ENCODE assay signal across 8 cellular contexts in genomic region chr14:92513204-92513965, GRCh38. TPM values are rescaled to one million over a fixed set of nuclear protein-coding genes. Genes with fewer than 3 reads are reported as not detected.
DNase-seq lines count a peak whose midpoint lies in the region; ATAC-seq and TF ChIP-seq lines count a peak whose summit lies in the region.

TSS of gene RIN3 (plus strand) at chr14:92513781. CDS start at chr14:92513933, 152 bp downstream.

- no peaks in the 10 kb centered on the region for H3K36me3 ChIP-seq in Karpas-422 (ENCODE audit: insufficient read depth, low read length)

- ATAC-seq in HG02571 (IDR thresholded peaks at IDR 0.05; ENCODE audit: unreplicated experiment) (peak; percentile 52), Right ventricle myocardium inferior (peak; percentile 70)

- no peak within 1 kb of the TSS for H3K4me3 ChIP-seq in Karpas-422 (ENCODE audit: low read length)

- H3K27ac ChIP-seq in Karpas-422 (ENCODE audit: low read length), result no peak within 1 kb of the TSS

- no peaks in the 10 kb centered on the region for H3K79me2 ChIP-seq in Karpas-422 (ENCODE audit: low read length)

- peak; percentile 53 for TF ChIP-seq POLR2A in GM15510 (IDR thresholded peaks at IDR 0.05; ENCODE audit: borderline replicate concordance, extremely low read depth, insufficient read length)

- H3K9me3 ChIP-seq in Karpas-422 (ENCODE audit: low read length), result no peaks in the 10 kb centered on the region

- peak within 1 kb of the TSS; percentile 70 for H3K4me3 Mint-ChIP-seq in activated naive CD4-positive, alpha-beta T cell treated with anti-CD3 and anti-CD28 coated beads, Interleukin-2, amount 10 ng/mL, durations not matched to agents 7 days and 5 days
- peak within 1 kb of the TSS; percentile 82 for H3K4me3 Mint-ChIP-seq in osteocyte (ENCODE audit: unreplicated experiment)

- no peaks in the 10 kb centered on the region for H3K27me3 ChIP-seq in Karpas-422 (ENCODE audit: low read length)

- H4K20me1 ChIP-seq in Karpas-422 (ENCODE audit: insufficient read depth, low read depth, low read length), result 0 out of 2 replicates have a peak, but pooled peaks cover 2% of the 10 kb centered on the region

- H3K9me2 ChIP-seq in Karpas-422 (replicated peaks; ENCODE audit: insufficient read depth, low read length), result no peaks in the 10 kb centered on the region

- H3K4me2 ChIP-seq in Karpas-422 (ENCODE audit: low read depth, low read length, poor library complexity, severe bottlenecking), result no peak within 1 kb of the TSS

- H3K9ac ChIP-seq in Karpas-422 (ENCODE audit: low read length), result no peak within 1 kb of the TSS

- CTCF ChIA-PET in activated naive CD4-positive, alpha-beta T cell treated with anti-CD3 and anti-CD28 coated beads, Interleukin-2, amount 10 ng/mL, durations not matched to agents 7 days and 5 days (lab: Charles Lee), result no interaction called here

- H3K4me1 ChIP-seq in Karpas-422 (ENCODE audit: low read length), result no peaks in the 10 kb centered on the region

- H3K4me1 Mint-ChIP-seq in activated naive CD4-positive, alpha-beta T cell treated with anti-CD3 and anti-CD28 coated beads, Interleukin-2, amount 10 ng/mL, durations not matched to agents 7 days and 5 days, result peaks cover 17% of the 10 kb centered on the region
- peaks cover 36% of the 10 kb centered on the region for H3K4me1 Mint-ChIP-seq in osteocyte (ENCODE audit: unreplicated experiment)

- H3K27ac Mint-ChIP-seq in activated naive CD4-positive, alpha-beta T cell treated with anti-CD3 and anti-CD28 coated beads, Interleukin-2, amount 10 ng/mL, durations not matched to agents 7 days and 5 days, result peak within 1 kb of the TSS; percentile 35
- peak within 1 kb of the TSS; percentile 85 for H3K27ac Mint-ChIP-seq in osteocyte (ENCODE audit: unreplicated experiment)

- H3K9me3 Mint-ChIP-seq in activated naive CD4-positive, alpha-beta T cell treated with anti-CD3 and anti-CD28 coated beads, Interleukin-2, amount 10 ng/mL, durations not matched to agents 7 days and 5 days, result no peaks in the 10 kb centered on the region
- H3K9me3 Mint-ChIP-seq in osteocyte (ENCODE audit: unreplicated experiment), result no peaks in the 10 kb centered on the region

- H3K27me3 Mint-ChIP-seq in activated naive CD4-positive, alpha-beta T cell treated with anti-CD3 and anti-CD28 coated beads, Interleukin-2, amount 10 ng/mL, durations not matched to agents 7 days and 5 days, result peaks cover 83% of the 10 kb centered on the region
- H3K27me3 Mint-ChIP-seq in osteocyte (ENCODE audit: unreplicated experiment), result no peaks in the 10 kb centered on the region

- no peak for TF ChIP-seq CTCF in osteocyte (IDR thresholded peaks at IDR 0.05)

- H3K36me3 Mint-ChIP-seq in activated naive CD4-positive, alpha-beta T cell treated with anti-CD3 and anti-CD28 coated beads, Interleukin-2, amount 10 ng/mL, durations not matched to agents 7 days and 5 days, result no peaks in the 10 kb centered on the region
- H3K36me3 Mint-ChIP-seq in osteocyte (ENCODE audit: unreplicated experiment), result peaks cover 3% of the 10 kb centered on the region

- no peak within 1 kb of the TSS for H2AFZ ChIP-seq in Karpas-422 (ENCODE audit: low read length)

- intact Hi-C loops in Right ventricle myocardium inferior (cut with DNase I), result loop anchor here (5.0 kb wide), 1 partner anchor 56 kb away; no protein-coding TSS in a partner anchor

- DNase-seq in NOMO-1 treated with dmso at 0.1 percent for 144 hours (lab: John Stamatoyannopoulos, UW; ENCODE audit: unreplicated experiment), result peak; percentile 48
- DNase-seq in activated naive CD4-positive, alpha-beta T cell treated with anti-CD3 and anti-CD28 coated beads, Interleukin-2, amount 10 ng/mL, durations not matched to agents 7 days and 5 days, result peak; percentile 60
- peak; percentile 88 for DNase-seq in Right ventricle myocardium inferior (ENCODE audit: missing footprints)
- DNase-seq in osteocyte (ENCODE audit: extremely low spot score, unreplicated experiment), result no peak
- DNase-seq in NCI-H1436 (lab: John Stamatoyannopoulos, UW), result no peak
- no peak for DNase-seq in Karpas-422

RNA-seq across cellular contexts. Expression of gene RIN3, which starts in this region (rescaled TPM):
- total RNA-seq in Right ventricle myocardium inferior (13.0 TPM), osteocyte (26.7 and 31.3 TPM in 2 replicates)
- total RNA-seq in Karpas-422 (2014; rRNA removed; shearing (Covaris generic); ENCODE audit: low replicate concordance), result not detected in 2 replicates

Comparison
In these comparisons a context has a peak if more than half of its experiments do, and no peak if none do; other contexts are left out.
1. RNA of gene RIN3 (total RNA-seq): 26.7 to 31.3 TPM in osteocyte and 13.0 TPM in Right ventricle myocardium inferior (single experiment); not detected in Karpas-422; every median in the first group is over 10 times any median in the second.
2. DNase-seq: peak in NOMO-1 treated with dmso at 0.1 percent for 144 hours (single experiment), activated naive CD4-positive, alpha-beta T cell treated with anti-CD3 and anti-CD28 coated beads, Interleukin-2, amount 10 ng/mL, durations not matched to agents 7 days and 5 days (single experiment) and Right ventricle myocardium inferior (single experiment); none in osteocyte (single experiment), NCI-H1436 (single experiment) and Karpas-422 (single experiment).